In genomic region chr5:67770431-67771025, GRCh38 we compare ENCODE assay signal across 12 cellular contexts.
A peak's percentile ranks its signal among the peaks of the same experiment; 100 is the strongest.
DNase-seq lines count a peak whose midpoint lies in the region; ATAC-seq and TF ChIP-seq lines count a peak whose summit lies in the region.
"Had no signal": no experiment of that assay in that cellular context is flagged by ENCODE, and none has a peak within 500 bp of the region (broad histone marks: within the 10 kb centered on the region; RNA-seq: fewer than 3 reads in every experiment).

No MANE protein-coding gene starts in this region.

- no peak overlapping the region for H2BK15ac ChIP-seq in H9 (ENCODE audit: low read depth, low read length)

- peak overlapping the region; percentile 31 for H3K14ac ChIP-seq in H9 (ENCODE audit: insufficient read depth, low read length)

- H3K36me3 Mint-ChIP-seq in H9 (ENCODE audit: insufficient read depth in 1 of 3, low read depth in 3 of 3) = no peaks in the 10 kb centered on the region; a peak in 1 of 7 replicates
- no peaks in the 10 kb centered on the region for H3K36me3 Mint-ChIP-seq in stimulated activated effector memory CD8-positive, alpha-beta T cell treated with anti-CD3 and anti-CD28 coated beads, Interleukin-12 subunit alpha, Interleukin-12 subunit beta, amount 100 ng/mL, for 72 hours
- H3K36me3 Mint-ChIP-seq: activated CD8-positive, alpha-beta memory T cell treated with anti-CD3 and anti-CD28 coated beads, Interleukin-2, amount 10 ng/mL, durations not matched to agents 7 days and 5 days had no signal

- H4K8ac ChIP-seq in H9 (replicated peaks; ENCODE audit: insufficient read length, low read depth, low read length) = no peak overlapping the region

- no peak overlapping the region for H3K4me3 ChIP-seq in hepatocyte

- no peak overlapping the region for H2AK5ac ChIP-seq in H9 (ENCODE audit: insufficient read length, low read length)

- H3K4me1 Mint-ChIP-seq in H9 = peaks cover 25 to 32% of the 10 kb centered on the region in 2 experiments
- H3K4me1 Mint-ChIP-seq in stimulated activated effector memory CD8-positive, alpha-beta T cell treated with anti-CD3 and anti-CD28 coated beads, Interleukin-12 subunit alpha, Interleukin-12 subunit beta, amount 100 ng/mL, for 72 hours = no peaks in the 10 kb centered on the region
- H3K4me1 Mint-ChIP-seq: activated CD8-positive, alpha-beta memory T cell treated with anti-CD3 and anti-CD28 coated beads, Interleukin-2, amount 10 ng/mL, durations not matched to agents 7 days and 5 days had no signal

- no peak overlapping the region for H3K27ac Mint-ChIP-seq in H9
- no peak overlapping the region for H3K27ac Mint-ChIP-seq in stimulated activated effector memory CD8-positive, alpha-beta T cell treated with anti-CD3 and anti-CD28 coated beads, Interleukin-12 subunit alpha, Interleukin-12 subunit beta, amount 100 ng/mL, for 72 hours
- H3K27ac Mint-ChIP-seq: activated CD8-positive, alpha-beta memory T cell treated with anti-CD3 and anti-CD28 coated beads, Interleukin-2, amount 10 ng/mL, durations not matched to agents 7 days and 5 days had no signal

- no peak overlapping the region for H3K23ac ChIP-seq in H9 (ENCODE audit: insufficient read length, low read depth, low read length)

- no peaks in the 10 kb centered on the region for H3K79me2 ChIP-seq in H9 (ENCODE audit: insufficient read depth, low read length)
- no peaks in the 10 kb centered on the region for H3K79me2 ChIP-seq in hepatocyte

- H3K36me3 ChIP-seq in hepatocyte (replicated peaks; ENCODE audit: insufficient read depth, low read depth) = no peaks in the 10 kb centered on the region

- H3T11ph ChIP-seq in H9 (ENCODE audit: low read length) = no peak overlapping the region

- H3K56ac ChIP-seq in H9 (ENCODE audit: insufficient read length, low read depth, low read length) = no peak overlapping the region

- H3K27ac ChIP-seq in H9 (ENCODE audit: insufficient read length, low read depth, low read length) (no peak overlapping the region), hepatocyte (peak overlapping the region; percentile 88)
- H3K27ac ChIP-seq: epithelial cell of prostate had no signal

- TF ChIP-seq CTCF in H9 (conservative IDR thresholded peaks at IDR 0.05) (no peak), hepatocyte (IDR thresholded peaks at IDR 0.05; ENCODE audit: poor library complexity) (no peak)

- no CpG with 5 or more reads among the region's 5 CpGs for WGBS in H9 (ENCODE audit: extremely low coverage, insufficient read length, low lambda C conversion rate)
- 48% methylated on average over 5 of the region's 5 CpGs for WGBS in hepatocyte (ENCODE audit: low lambda C conversion rate, missing lambda C conversion rate)

- H4K91ac ChIP-seq in H9 (ENCODE audit: insufficient read length, low read depth, low read length) = no peak overlapping the region

- no peaks in the 10 kb centered on the region; a peak in 2 of 5 replicates for H3K9me3 Mint-ChIP-seq in H9
- H3K9me3 Mint-ChIP-seq in stimulated activated effector memory CD8-positive, alpha-beta T cell treated with anti-CD3 and anti-CD28 coated beads, Interleukin-12 subunit alpha, Interleukin-12 subunit beta, amount 100 ng/mL, for 72 hours = no peaks in the 10 kb centered on the region

- H2BK12ac ChIP-seq in H9 (ENCODE audit: insufficient read length, low read depth, low read length) = no peak overlapping the region

- H2AFZ ChIP-seq in H9 (ENCODE audit: low read length) = no peak overlapping the region
- H2AFZ ChIP-seq in hepatocyte = no peak overlapping the region

- no peak overlapping the region for H3K4me3 Mint-ChIP-seq in H9
- H3K4me3 Mint-ChIP-seq in stimulated activated effector memory CD8-positive, alpha-beta T cell treated with anti-CD3 and anti-CD28 coated beads, Interleukin-12 subunit alpha, Interleukin-12 subunit beta, amount 100 ng/mL, for 72 hours = no peak overlapping the region
- H3K4me3 Mint-ChIP-seq: activated CD8-positive, alpha-beta memory T cell treated with anti-CD3 and anti-CD28 coated beads, Interleukin-2, amount 10 ng/mL, durations not matched to agents 7 days and 5 days had no signal

- H3K27me3 Mint-ChIP-seq in H9 (ENCODE audit: low read depth) = no peaks in the 10 kb centered on the region

- H3K27me3 ChIP-seq in H9 (ENCODE audit: insufficient read depth, low read length) (no peaks in the 10 kb centered on the region), hepatocyte (no peaks in the 10 kb centered on the region)

- no peaks in the 10 kb centered on the region for H4K20me1 ChIP-seq in H9 (ENCODE audit: control insufficient read depth, insufficient read depth, insufficient read length)
- H4K20me1 ChIP-seq in hepatocyte (ENCODE audit: insufficient read depth, poor library complexity, severe bottlenecking) = no peaks in the 10 kb centered on the region

- in situ Hi-C loops in SK-MEL-5 (cut with HindIII; ENCODE audit: low pct_unique_long_range_greater_than_20kb, low sequenced_read_pairs) = no loop called here

- no peak overlapping the region for H3K18ac ChIP-seq in H9 (ENCODE audit: insufficient read length, low read depth, low read length)

- no peak overlapping the region for H2BK120ac ChIP-seq in H9 (ENCODE audit: low read depth, low read length, poor library complexity, severe bottlenecking)

- no peak overlapping the region for H3K9ac ChIP-seq in H9 (ENCODE audit: extremely low read depth, insufficient read length, low read length)

- no peak overlapping the region for H3K4ac ChIP-seq in H9 (ENCODE audit: low read depth, low read length)

- H2BK20ac ChIP-seq in H9 (ENCODE audit: low read depth, low read length, poor library complexity, severe bottlenecking) = no peak overlapping the region

- DNase-seq in H9 (no peak), SK-MEL-5 (ENCODE audit: low read depth, low spot score) (peak; percentile 24), hepatocyte (ENCODE audit: low spot score) (peak; percentile 71)
- no peak for DNase-seq in stimulated activated effector memory CD8-positive, alpha-beta T cell treated with anti-CD3 and anti-CD28 coated beads, Interleukin-12 subunit alpha, Interleukin-12 subunit beta, amount 100 ng/mL, for 72 hours (ENCODE audit: low spot score in 2 of 2)
- DNase-seq: activated CD8-positive, alpha-beta memory T cell treated with anti-CD3 and anti-CD28 coated beads, Interleukin-2, amount 10 ng/mL, durations not matched to agents 7 days and 5 days; amniotic stem cell; NCI-H82 had no signal

- H4K5ac ChIP-seq in H9 (ENCODE audit: insufficient read length, low read depth, low read length) = no peak overlapping the region

- H2BK5ac ChIP-seq in H9 (ENCODE audit: insufficient read length, low read length) = no peak overlapping the region

- no peaks in the 10 kb centered on the region for H3K9me2 ChIP-seq in hepatocyte (replicated peaks; ENCODE audit: insufficient read depth)

- peak; percentile 26 for ATAC-seq in stimulated activated effector memory CD8-positive, alpha-beta T cell treated with anti-CD3 and anti-CD28 coated beads, Interleukin-12 subunit alpha, Interleukin-12 subunit beta, amount 100 ng/mL, for 72 hours
- ATAC-seq in GM21786 (IDR thresholded peaks at IDR 0.05; ENCODE audit: unreplicated experiment) = no peak
- no peak for ATAC-seq in HG02884 (IDR thresholded peaks at IDR 0.05; ENCODE audit: unreplicated experiment)
- no peak for ATAC-seq in GM19328 (IDR thresholded peaks at IDR 0.05; ENCODE audit: unreplicated experiment)
- no peak for ATAC-seq in HG03175 (IDR thresholded peaks at IDR 0.05; ENCODE audit: unreplicated experiment)
- ATAC-seq: activated CD8-positive, alpha-beta memory T cell treated with anti-CD3 and anti-CD28 coated beads, Interleukin-2, amount 10 ng/mL, durations not matched to agents 7 days and 5 days had no signal

- no peaks in the 10 kb centered on the region for H3K79me1 ChIP-seq in H9 (ENCODE audit: insufficient read depth, low read depth, low read length, poor library complexity, severe bottlenecking)

- no peaks in the 10 kb centered on the region for H3K23me2 ChIP-seq in H9 (ENCODE audit: insufficient read length, low read depth, low read length, poor library complexity, severe bottlenecking)

- no peaks in the 10 kb centered on the region; the same call in 1 of the 2 replicates for H3K4me1 ChIP-seq in H9 (ENCODE audit: insufficient read depth, low read length)
- peaks cover 31% of the 10 kb centered on the region for H3K4me1 ChIP-seq in hepatocyte (ENCODE audit: insufficient read depth)

- H3K9me3 ChIP-seq in H9 (ENCODE audit: control insufficient read depth, low read depth, low read length) = no peaks in the 10 kb centered on the region
- H3K9me3 ChIP-seq in hepatocyte (ENCODE audit: low read depth) = no peaks in the 10 kb centered on the region

- H3K4me2 ChIP-seq in H9 (ENCODE audit: insufficient read depth, insufficient read length, low read length) (no peak overlapping the region), hepatocyte (peak overlapping the region; percentile 2)

Comparison
In these comparisons a context has a peak if more than half of its experiments do, and no peak if none do; other contexts are left out.
1. DNase-seq: peak in SK-MEL-5 (single experiment) and hepatocyte (single experiment); none in H9 (single experiment) and stimulated activated effector memory CD8-positive, alpha-beta T cell treated with anti-CD3 and anti-CD28 coated beads, Interleukin-12 subunit alpha, Interleukin-12 subunit beta, amount 100 ng/mL, for 72 hours (0 of 2).